In the genomic region with DNA sequence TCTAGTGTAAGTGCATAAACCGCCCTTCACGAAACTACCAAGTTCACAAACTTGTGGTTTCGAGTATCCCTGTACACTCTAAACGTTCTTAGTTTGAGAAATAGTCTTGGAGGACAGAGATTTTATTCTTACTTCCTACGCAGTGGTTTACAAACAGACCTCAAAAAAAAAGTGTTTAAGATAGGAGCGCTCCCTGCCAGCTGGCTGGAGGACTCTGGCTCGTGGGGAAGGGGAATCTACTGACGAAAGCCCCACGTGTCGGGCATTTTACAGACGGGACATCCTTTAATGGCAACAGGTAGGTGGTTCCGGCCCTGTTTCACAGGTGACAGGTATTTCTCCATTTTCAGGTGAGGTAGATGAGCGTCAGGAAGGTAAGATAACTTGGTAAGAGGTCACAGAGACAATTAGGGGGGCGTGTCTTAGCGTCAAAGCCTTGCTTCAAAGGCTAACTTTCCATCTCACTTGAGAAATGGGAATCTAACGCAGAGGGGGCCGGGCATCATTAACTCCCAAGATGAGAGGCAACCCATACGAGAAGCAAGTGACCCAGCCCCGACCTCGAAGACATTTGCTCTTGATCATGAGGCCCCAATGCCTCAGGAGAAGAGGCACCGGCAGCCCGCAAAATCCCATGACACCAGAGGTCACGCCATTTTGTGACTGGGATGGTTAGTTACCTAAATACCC, we compare ENCODE assay signal across 1 cellular context.
TF ChIP-seq lines count a peak whose summit lies in the region.

No MANE protein-coding gene starts in this region.

TF ChIP-seq in K562, 482 proteins besides CTCF, POLR2A, EP300 and RAD21:
- 0 out of 2 replicates have a peak, but pooled peaks have one; percentile 17 for TF ChIP-seq TFAP4 (CRISPR knock-in tag; IDR thresholded peaks at IDR 0.05; ENCODE audit: borderline replicate concordance)
